ENCODE assay signal across 38 cellular contexts in genomic region chr6:116799945-116800344, GRCh38. TPM values are rescaled to one million over a fixed set of nuclear protein-coding genes. Genes with fewer than 3 reads are reported as not detected.
"Had no signal": no experiment of that assay in that cellular context is flagged by ENCODE, and none has a peak within 500 bp of the region (broad histone marks: within the 10 kb centered on the region; RNA-seq: fewer than 3 reads in every experiment).

No MANE protein-coding gene starts in this region.

- H3K36me3 ChIP-seq: MG63 had no signal

- H3K9ac ChIP-seq: KMS-11 had no signal

- H3K27ac ChIP-seq: KMS-11 had no signal

- H3K9me3 ChIP-seq: MG63 had no signal

- DNase-seq: Karpas-422, Kasumi-1, KG1, MG63, MM.1S, MV-4-11, NCI-H1048, NCI-H1092, NCI-H1092 treated with DMSO at 0.1 percent for 48 hours, NCI-H1105, NCI-H1105 treated with DMSO at 0.1 percent for 48 hours, NCI-H1417, NCI-H1417 treated with DMSO at 0.1 percent for 48 hours, NCI-H1436 treated with DMSO at 0.1 percent for 48 hours, NCI-H146, NCI-H1694, NCI-H1694 treated with DMSO at 0.1 percent for 48 hours, NCI-H187, NCI-H187 treated with DMSO at 0.1 percent for 48 hours, NCI-H1930, NCI-H2029, NCI-H2029 treated with DMSO at 0.1 percent for 48 hours, NCI-H2081, NCI-H2081 treated with DMSO at 0.1 percent for 48 hours, NCI-H2107, NCI-H2171, NCI-H2171 treated with DMSO at 0.1 percent for 48 hours, NCI-H2227 treated with DMSO at 0.1 percent for 48 hours, NCI-H226, NCI-H345, NCI-H446, NCI-H446 treated with DMSO at 0.1 percent for 48 hours, NCI-H510A had no signal

- H3K4me3 ChIP-seq: MG63 had no signal

- H3K4me2 ChIP-seq: KMS-11 had no signal

- H3K27me3 ChIP-seq: MG63 had no signal

RNA-seq across cellular contexts. Expression of gene GPRC6A, which starts 28.9 kb away (rescaled TPM):
- total RNA-seq: LHCN-M2, M059J, MCF 10A, NCI-H460 had no signal

RNA-seq across cellular contexts. Expression of gene FAM162B, which starts 34.4 kb away (rescaled TPM):
- total RNA-seq: LHCN-M2, M059J, MCF 10A had no signal
